In genomic region chr6:138278326-138278725, GRCh38 we compare ENCODE assay signal across 12 cellular contexts.
DNase-seq lines count a peak whose midpoint lies in the region; ATAC-seq, FAIRE-seq and TF ChIP-seq lines count a peak whose summit lies in the region.
"Had no signal": no experiment of that assay in that cellular context is flagged by ENCODE, and none has a peak within 500 bp of the region (broad histone marks: within the 10 kb centered on the region; RNA-seq: fewer than 3 reads in every experiment).

No MANE protein-coding gene starts in this region.

- H3K27me3 Mint-ChIP-seq in astrocyte (ENCODE audit: low read depth, unreplicated experiment), result no peaks in the 10 kb centered on the region
- H3K27me3 Mint-ChIP-seq: activated T-helper 17 cell treated with anti-CD3 and anti-CD28 coated beads, Interleukin-2, amount 50 U/mL, for 72 hours had no signal

- H2AFZ ChIP-seq in astrocyte (ENCODE audit: low read depth, low read length), result no peak overlapping the region

- no peaks in the 10 kb centered on the region for H3K79me2 ChIP-seq in astrocyte (ENCODE audit: insufficient read depth, low read length)

- DNase-seq in NCI-H345 (lab: John Stamatoyannopoulos, UW) (peak; percentile 3), NCI-H345 treated with DMSO at 0.1 percent for 48 hours (lab: John Stamatoyannopoulos, UW; ENCODE audit: unreplicated experiment) (no peak), astrocyte (ENCODE audit: low read depth) (peak; percentile 6), iPS DF 4.7 (ENCODE audit: extremely low read depth, low spot score) (peak; percentile 16), superior temporal gyrus (ENCODE audit: extremely low spot score) (peak; percentile 90), D341Med (ENCODE audit: low spot score) (no peak)
- DNase-seq: NCI-H524 treated with DMSO at 0.1 percent for 48 hours had no signal

- no peak overlapping the region for H3K4me3 ChIP-seq in astrocyte (ENCODE audit: insufficient read depth, low read depth, low read length)
- H3K4me3 ChIP-seq: BLaER1 treated with 17β-estradiol and CSF1 and Interleukin-3, amounts not matched to agents 10 nM and 100 nM; lung had no signal

- H3K27ac ChIP-seq in astrocyte (ENCODE audit: low read depth, low read length), result no peak overlapping the region
- H3K27ac ChIP-seq: BLaER1 treated with 17β-estradiol and CSF1 and Interleukin-3, amounts not matched to agents 10 nM and 100 nM had no signal

- no peaks in the 10 kb centered on the region for H4K20me1 ChIP-seq in astrocyte (ENCODE audit: insufficient read depth, low read length)
- H4K20me1 ChIP-seq: BLaER1 treated with 17β-estradiol and CSF1 and Interleukin-3, amounts not matched to agents 10 nM and 100 nM had no signal

- no peaks in the 10 kb centered on the region for H3K36me3 Mint-ChIP-seq in astrocyte (ENCODE audit: low read depth, unreplicated experiment)

- no peak overlapping the region for H3K4me3 Mint-ChIP-seq in astrocyte (ENCODE audit: unreplicated experiment)
- H3K4me3 Mint-ChIP-seq: activated T-helper 17 cell treated with anti-CD3 and anti-CD28 coated beads, Interleukin-2, amount 50 U/mL, for 72 hours had no signal

- no peak overlapping the region for H3K9ac ChIP-seq in astrocyte (ENCODE audit: low read length)
- H3K9ac ChIP-seq: BLaER1 treated with 17β-estradiol and CSF1 and Interleukin-3, amounts not matched to agents 10 nM and 100 nM had no signal

- no peak overlapping the region for H3K4me2 ChIP-seq in astrocyte (ENCODE audit: low read length)
- H3K4me2 ChIP-seq: BLaER1 treated with 17β-estradiol and CSF1 and Interleukin-3, amounts not matched to agents 10 nM and 100 nM had no signal

- no peaks in the 10 kb centered on the region for H3K36me3 ChIP-seq in astrocyte (ENCODE audit: insufficient read depth, low read length)
- H3K36me3 ChIP-seq: BLaER1 treated with 17β-estradiol and CSF1 and Interleukin-3, amounts not matched to agents 10 nM and 100 nM had no signal

- no peak overlapping the region for H3K27ac Mint-ChIP-seq in astrocyte (ENCODE audit: unreplicated experiment)
- H3K27ac Mint-ChIP-seq: activated T-helper 17 cell treated with anti-CD3 and anti-CD28 coated beads, Interleukin-2, amount 50 U/mL, for 72 hours had no signal

- H3K27me3 ChIP-seq in astrocyte (ENCODE audit: insufficient read depth, low read length), result no peaks in the 10 kb centered on the region
- H3K27me3 ChIP-seq: BLaER1 treated with 17β-estradiol and CSF1 and Interleukin-3, amounts not matched to agents 10 nM and 100 nM had no signal

- H3K4me1 ChIP-seq in astrocyte (ENCODE audit: insufficient read depth, low read length), result no peaks in the 10 kb centered on the region
- H3K4me1 ChIP-seq: BLaER1 treated with 17β-estradiol and CSF1 and Interleukin-3, amounts not matched to agents 10 nM and 100 nM had no signal

- H3K9me3 ChIP-seq in astrocyte (ENCODE audit: insufficient read depth, low read depth, low read length), result no peaks in the 10 kb centered on the region
- H3K9me3 ChIP-seq: BLaER1 treated with 17β-estradiol and CSF1 and Interleukin-3, amounts not matched to agents 10 nM and 100 nM had no signal

- ATAC-seq in GM21786 (IDR thresholded peaks at IDR 0.05; ENCODE audit: unreplicated experiment) (no peak), GM21367 (IDR thresholded peaks at IDR 0.05; ENCODE audit: unreplicated experiment) (no peak)
- ATAC-seq: activated T-helper 17 cell treated with anti-CD3 and anti-CD28 coated beads, Interleukin-2, amount 50 U/mL, for 72 hours had no signal

- H3K4me1 Mint-ChIP-seq in astrocyte (ENCODE audit: low read depth, unreplicated experiment), result no peaks in the 10 kb centered on the region
- H3K4me1 Mint-ChIP-seq: activated T-helper 17 cell treated with anti-CD3 and anti-CD28 coated beads, Interleukin-2, amount 50 U/mL, for 72 hours had no signal

- H3K9me3 Mint-ChIP-seq in astrocyte (ENCODE audit: unreplicated experiment), result no peaks in the 10 kb centered on the region
- H3K9me3 Mint-ChIP-seq: activated T-helper 17 cell treated with anti-CD3 and anti-CD28 coated beads, Interleukin-2, amount 50 U/mL, for 72 hours had no signal

- TF ChIP-seq CTCF in astrocyte (IDR thresholded peaks at IDR 0.05; ENCODE audit: insufficient read depth, low read depth, low read length), result peak; percentile 37

- no peak for FAIRE-seq in astrocyte (lab: Jason Lieb, UNC)

Comparison
In these comparisons a context has a peak if more than half of its experiments do, and no peak if none do; other contexts are left out.
1. DNase-seq: peak in NCI-H345 (single experiment), astrocyte (single experiment), iPS DF 4.7 (single experiment) and superior temporal gyrus (single experiment); none in NCI-H345 treated with DMSO at 0.1 percent for 48 hours (single experiment) and D341Med (single experiment).